Comparison of ENCODE assay signal across 17 cellular contexts in the genomic region with DNA sequence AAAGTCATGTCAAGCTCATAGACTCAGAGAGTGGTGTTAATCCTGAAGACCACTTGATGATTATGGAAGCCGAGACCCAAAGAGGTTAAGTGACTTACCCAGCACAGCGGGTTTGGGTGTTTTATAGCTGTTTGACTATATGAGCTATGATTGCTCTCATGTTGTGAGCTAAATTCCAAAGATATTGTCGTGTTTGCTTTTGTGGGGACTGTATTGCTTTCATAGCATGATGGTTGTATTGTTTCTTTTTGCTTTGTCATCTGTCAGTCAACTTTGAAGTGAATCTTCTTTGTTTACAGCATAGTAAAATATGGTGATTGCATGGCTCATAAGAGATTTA. TPM values are rescaled to one million over a fixed set of nuclear protein-coding genes. Genes with fewer than 3 reads are reported as not detected.
DNase-seq lines count a peak whose midpoint lies in the region; ATAC-seq and TF ChIP-seq lines count a peak whose summit lies in the region.
"Had no signal": no experiment of that assay in that cellular context is flagged by ENCODE, and none has a peak within 500 bp of the region (broad histone marks: within the 10 kb centered on the region; RNA-seq: fewer than 3 reads in every experiment).

No MANE protein-coding gene starts in this region.

- H3K9ac ChIP-seq in SK-N-SH (peak overlapping the region; percentile 2; the same call in 1 of the 2 replicates), fibroblast of lung (ENCODE audit: insufficient read depth, low read length) (no peak overlapping the region)

- H3K4me2 ChIP-seq in SK-N-SH (0 out of 2 replicates have a peak overlapping the region, but pooled peaks have one; percentile 4), fibroblast of lung (ENCODE audit: extremely low read depth, insufficient read depth, low read length) (no peak overlapping the region)

- H3K9me3 ChIP-seq in SK-N-SH = no peaks in the 10 kb centered on the region
- H3K9me3 ChIP-seq in RWPE2 (ENCODE audit: severe bottlenecking) = no peaks in the 10 kb centered on the region
- H3K9me3 ChIP-seq in fibroblast of lung (ENCODE audit: control insufficient read depth, insufficient read depth, low read depth, low read length) = no peaks in the 10 kb centered on the region

- peak overlapping the region in 1 of 2 experiments; percentile 93; a peak in 3 of 4 replicates for H3K27ac ChIP-seq in SK-N-SH (ENCODE audit: low read depth in 2 of 2, low read length in 1 of 2)
- peak overlapping the region; percentile 100 for H3K27ac ChIP-seq in RWPE2 (ENCODE audit: poor library complexity, severe bottlenecking)
- H3K27ac ChIP-seq in fibroblast of lung (ENCODE audit: insufficient read depth, low read length) = peak overlapping the region; percentile 43
- H3K27ac ChIP-seq: 22Rv1 had no signal

- H3K27ac Mint-ChIP-seq in activated CD8-positive, alpha-beta memory T cell treated with anti-CD3 and anti-CD28 coated beads, Interleukin-2, amount 10 ng/mL, durations not matched to agents 7 days and 5 days = no peak overlapping the region

- H3K36me3 ChIP-seq in SK-N-SH (replicated peaks in 1 of 2; ENCODE audit: control insufficient read depth in 1 of 2, insufficient read depth in 2 of 2, low read length in 1 of 2) (no peaks in the 10 kb centered on the region), RWPE2 (ENCODE audit: low read depth) (no peaks in the 10 kb centered on the region), fibroblast of lung (ENCODE audit: control insufficient read depth, insufficient read depth, low read length) (no peaks in the 10 kb centered on the region)

- no peak overlapping the region for H2AFZ ChIP-seq in SK-N-SH (ENCODE audit: low read depth)
- H2AFZ ChIP-seq in fibroblast of lung (ENCODE audit: low read length) = no peak overlapping the region

- peaks cover 4 to 48% of the 10 kb centered on the region in 2 experiments; a peak in 3 of 4 replicates for H3K4me1 ChIP-seq in SK-N-SH (ENCODE audit: control insufficient read depth in 1 of 2, insufficient read depth in 2 of 2, low read depth in 1 of 2, low read length in 1 of 2)
- peaks cover 51% of the 10 kb centered on the region for H3K4me1 ChIP-seq in RWPE2 (ENCODE audit: insufficient read depth, poor library complexity, severe bottlenecking)
- H3K4me1 ChIP-seq in fibroblast of lung (ENCODE audit: control insufficient read depth, extremely low read depth, insufficient read depth, low read length) = peaks cover 31% of the 10 kb centered on the region

- H3K4me3 ChIP-seq in SK-N-SH (ENCODE audit: low read depth in 2 of 2, low read length in 1 of 2) (no peak overlapping the region), RWPE2 (ENCODE audit: severe bottlenecking) (no peak overlapping the region), fibroblast of lung (replicated peaks in 1 of 4; ENCODE audit: control extremely low read depth in 1 of 4, insufficient read depth in 1 of 4, low read depth in 3 of 4, low read length in 4 of 4) (no peak overlapping the region)

- WGBS in SK-N-SH (ENCODE audit: low lambda C conversion rate) = 94% methylated on average over 3 of the region's 3 CpGs

- ATAC-seq in SK-N-SH treated with all-trans-retinoic acid at 6 μM for 48 hours (no peak), RWPE2 (ENCODE audit: low read depth) (no peak), HG03045 (IDR thresholded peaks at IDR 0.05; ENCODE audit: unreplicated experiment) (no peak)
- ATAC-seq in activated CD8-positive, alpha-beta memory T cell treated with anti-CD3 and anti-CD28 coated beads, Interleukin-2, amount 10 ng/mL, durations not matched to agents 7 days and 5 days = no peak

- CTCF ChIA-PET in SK-N-SH (lab: Yijun Ruan, JAX) = interaction anchor here (0.6 to 7.8 kb wide), 9 partner anchors 10 to 463 kb away, joined by 3 to 53 read pairs (median 15); a partner anchor contains a TSS
- CTCF ChIA-PET in activated CD8-positive, alpha-beta memory T cell treated with anti-CD3 and anti-CD28 coated beads, Interleukin-2, amount 10 ng/mL, durations not matched to agents 7 days and 5 days (lab: Charles Lee) = interaction anchor here (1.2 to 6.1 kb wide), 4 partner anchors 9 to 247 kb away, joined by 3 to 61 read pairs (median 18); a partner anchor contains a TSS

- H3K9me3 Mint-ChIP-seq in activated CD8-positive, alpha-beta memory T cell treated with anti-CD3 and anti-CD28 coated beads, Interleukin-2, amount 10 ng/mL, durations not matched to agents 7 days and 5 days (ENCODE audit: low read depth) = no peaks in the 10 kb centered on the region
- H3K9me3 Mint-ChIP-seq: H9 had no signal

- H3K79me2 ChIP-seq in SK-N-SH (ENCODE audit: insufficient read depth) (peaks cover 90% of the 10 kb centered on the region), fibroblast of lung (ENCODE audit: control insufficient read depth, insufficient read depth, low read length) (peaks cover 68% of the 10 kb centered on the region)

- no peaks in the 10 kb centered on the region for H3K9me2 ChIP-seq in SK-N-SH

- no peak for TF ChIP-seq RAD21 in SK-N-SH (IDR thresholded peaks at IDR 0.05; ENCODE audit: low read length)

- DNase-seq in SK-N-SH (no peak), RWPE2 (ENCODE audit: low spot score) (no peak), fibroblast of lung (ENCODE audit: low read depth in 2 of 2) (no peak), NCI-H1694 (lab: John Stamatoyannopoulos, UW) (no peak)
- DNase-seq in central memory CD4-positive, alpha-beta T cell = no peak
- DNase-seq in activated CD8-positive, alpha-beta memory T cell treated with anti-CD3 and anti-CD28 coated beads, Interleukin-2, amount 10 ng/mL, durations not matched to agents 7 days and 5 days = no peak
- DNase-seq: C1 segment of cervical spinal cord, DMS153, H9, KBM-7, NCI-H1436 treated with DMSO at 0.1 percent for 48 hours, NCI-H2227 treated with DMSO at 0.1 percent for 48 hours, NCI-H69, Right ventricle myocardium superior had no signal

- no peak overlapping the region for H3K4me3 Mint-ChIP-seq in activated CD8-positive, alpha-beta memory T cell treated with anti-CD3 and anti-CD28 coated beads, Interleukin-2, amount 10 ng/mL, durations not matched to agents 7 days and 5 days
- H3K4me3 Mint-ChIP-seq: H9 had no signal

- POLR2A ChIA-PET in SK-N-SH (lab: Yijun Ruan, JAX) = no interaction called here

- H3K27me3 ChIP-seq in SK-N-SH (ENCODE audit: insufficient read depth) (no peaks in the 10 kb centered on the region), RWPE2 (ENCODE audit: insufficient read depth, poor library complexity, severe bottlenecking) (no peaks in the 10 kb centered on the region), fibroblast of lung (ENCODE audit: control insufficient read depth, insufficient read depth, low read length) (no peaks in the 10 kb centered on the region)

- peaks cover 33% of the 10 kb centered on the region for H3F3A ChIP-seq in SK-N-SH (replicated peaks; ENCODE audit: insufficient read depth)

- peaks cover 40% of the 10 kb centered on the region for H3K4me1 Mint-ChIP-seq in activated CD8-positive, alpha-beta memory T cell treated with anti-CD3 and anti-CD28 coated beads, Interleukin-2, amount 10 ng/mL, durations not matched to agents 7 days and 5 days

- TF ChIP-seq EP300 in SK-N-SH (IDR thresholded peaks at IDR 0.05; ENCODE audit: borderline replicate concordance in 1 of 2, low read depth in 1 of 2, low read length in 1 of 2) = no peak

- H3K27me3 Mint-ChIP-seq in activated CD8-positive, alpha-beta memory T cell treated with anti-CD3 and anti-CD28 coated beads, Interleukin-2, amount 10 ng/mL, durations not matched to agents 7 days and 5 days = no peaks in the 10 kb centered on the region

- H3K36me3 Mint-ChIP-seq in activated CD8-positive, alpha-beta memory T cell treated with anti-CD3 and anti-CD28 coated beads, Interleukin-2, amount 10 ng/mL, durations not matched to agents 7 days and 5 days = no peaks in the 10 kb centered on the region

- TF ChIP-seq CTCF in SK-N-SH (IDR thresholded peaks at IDR 0.05) = no peak
- TF ChIP-seq CTCF in RWPE2 (IDR thresholded peaks at IDR 0.05; ENCODE audit: poor library complexity, severe bottlenecking) = no peak
- TF ChIP-seq CTCF in fibroblast of lung (conservative IDR thresholded peaks at IDR 0.05 in 1 of 2, IDR thresholded peaks at IDR 0.05 in 1 of 2; ENCODE audit: low read depth in 1 of 2, low read length in 2 of 2) = no peak

- H4K20me1 ChIP-seq in SK-N-SH (ENCODE audit: insufficient read depth) (no peaks in the 10 kb centered on the region), fibroblast of lung (ENCODE audit: control insufficient read depth, extremely low read depth, insufficient read depth, low read length) (no peaks in the 10 kb centered on the region)

TF ChIP-seq in SK-N-SH, 30 proteins besides CTCF, POLR2A, EP300 and RAD21 (continues in another document):
- TF ChIP-seq EZH2phosphoT487 (IDR thresholded peaks at IDR 0.05; ENCODE audit: borderline replicate concordance, low read depth) = no peak
- TF ChIP-seq FOSL2 (IDR thresholded peaks at IDR 0.05; ENCODE audit: borderline replicate concordance, low read depth) = no peak

RNA-seq across cellular contexts. Expression of a gene that starts 23.7 kb away (rescaled TPM):
- polyA plus RNA-seq in SK-N-SH (2012; rRNA removed) = 43.8 and 44.1 TPM in 2 replicates
- polyA plus RNA-seq in SK-N-SH (2012; cell fraction: cytosol; rRNA removed) = 43.2 and 47.6 TPM in 2 replicates
- 25.8 and 32.0 TPM in 2 replicates for polyA plus RNA-seq in SK-N-SH (2012; cell fraction: nucleus; rRNA removed)
- total RNA-seq in fibroblast of lung = 37.0 and 55.5 TPM in 2 replicates
- 80.9 and 108 TPM in 2 replicates for polyA plus RNA-seq in fibroblast of lung
- 48.7 and 60.3 TPM in 2 replicates for polyA plus RNA-seq in fibroblast of lung (2012)
- 131 and 171 TPM in 2 replicates for polyA minus RNA-seq in fibroblast of lung (ENCODE audit: low replicate concordance)
- total RNA-seq in activated CD8-positive, alpha-beta memory T cell treated with anti-CD3 and anti-CD28 coated beads, Interleukin-2, amount 10 ng/mL, durations not matched to agents 7 days and 5 days = 10 to 100 TPM; 46.6 to 61.2 TPM

RNA-seq across cellular contexts. Expression of a gene that starts 46.3 kb away (rescaled TPM):
- polyA plus RNA-seq in SK-N-SH (2012; rRNA removed) = 86.3 and 109 TPM in 2 replicates
- 79.9 and 94.6 TPM in 2 replicates for polyA plus RNA-seq in SK-N-SH (2012; cell fraction: cytosol; rRNA removed)
- 71.3 and 88.5 TPM in 2 replicates for polyA plus RNA-seq in SK-N-SH (2012; cell fraction: nucleus; rRNA removed)
- 33.9 and 55.5 TPM in 2 replicates for total RNA-seq in fibroblast of lung
- polyA plus RNA-seq in fibroblast of lung = 51.8 and 62.1 TPM in 2 replicates
- polyA plus RNA-seq in fibroblast of lung (2012) = 53.4 and 65.8 TPM in 2 replicates
- 27.2 and 32.4 TPM in 2 replicates for polyA minus RNA-seq in fibroblast of lung (ENCODE audit: low replicate concordance)
- total RNA-seq in activated CD8-positive, alpha-beta memory T cell treated with anti-CD3 and anti-CD28 coated beads, Interleukin-2, amount 10 ng/mL, durations not matched to agents 7 days and 5 days = 10 to 100 TPM; 43.4 to 44.8 TPM
